Comparison of ENCODE assay signal across 8 cellular contexts in the genomic region with DNA sequence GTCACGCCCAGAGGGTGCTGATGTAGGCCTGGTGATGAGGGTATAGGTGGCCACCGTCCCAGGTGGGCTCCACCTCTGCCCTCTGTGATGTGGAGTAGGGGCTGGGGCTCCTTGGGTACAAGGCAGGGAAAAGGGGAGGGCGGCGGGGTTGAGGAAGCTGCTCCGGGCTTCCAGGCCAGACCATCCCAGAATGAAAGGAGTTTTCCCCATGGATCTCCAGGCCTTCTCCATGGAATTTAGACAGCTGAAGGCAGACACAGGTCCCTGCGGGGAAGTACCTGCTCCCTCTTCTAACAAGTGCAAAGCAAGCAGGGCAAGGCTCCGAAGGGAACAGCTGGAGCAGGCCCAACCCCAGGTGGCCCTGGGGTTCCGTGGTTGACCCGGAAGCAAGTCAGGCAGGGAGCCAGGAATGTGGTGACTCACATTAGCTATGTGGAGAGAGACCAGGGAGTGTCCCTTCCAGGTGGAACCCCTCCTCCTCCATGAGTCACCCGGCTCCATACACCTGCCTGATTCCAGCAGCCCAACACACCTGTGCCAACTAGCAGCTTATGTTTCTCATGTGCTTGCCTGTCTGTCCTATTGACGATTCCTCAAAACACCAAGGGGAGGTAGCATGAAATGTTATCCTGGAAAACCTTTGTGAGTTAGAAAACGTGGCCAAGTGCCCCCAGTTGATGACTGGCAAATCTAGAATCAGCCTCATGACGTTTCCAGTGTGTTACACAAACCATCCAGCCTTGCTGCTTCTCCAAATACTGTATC. TPM values are rescaled to one million over a fixed set of nuclear protein-coding genes. Genes with fewer than 3 reads are reported as not detected.
DNase-seq lines count a peak whose midpoint lies in the region; ATAC-seq and TF ChIP-seq lines count a peak whose summit lies in the region.

No MANE protein-coding gene starts in this region.

- DNase-seq in stimulated activated naive CD8-positive, alpha-beta T cell treated with anti-CD3 and anti-CD28 coated beads, Interleukin-15, Interleukin-2, amounts not matched to agents 100 U/mL and 50 U/mL, for 24 hours, result no peak
- DNase-seq in NCI-H748 treated with DMSO at 0.1 percent for 48 hours (lab: John Stamatoyannopoulos, UW), result peak; percentile 51
- peak; percentile 97 to 99 for DNase-seq in breast epithelium (ENCODE audit: low spot score in 2 of 2)
- peak; percentile 80 for DNase-seq in left kidney (ENCODE audit: low read depth, low spot score)
- DNase-seq in upper lobe of right lung, result peak; percentile 93
- no peak for DNase-seq in G401 (ENCODE audit: low spot score)

- H3K36me3 ChIP-seq in breast epithelium (no peaks in the 10 kb centered on the region), upper lobe of right lung (no peaks in the 10 kb centered on the region)

- no peak for ATAC-seq in stimulated activated naive CD8-positive, alpha-beta T cell treated with anti-CD3 and anti-CD28 coated beads, Interleukin-15, Interleukin-2, amounts not matched to agents 100 U/mL and 50 U/mL, for 24 hours
- ATAC-seq in upper lobe of right lung (peak; percentile 92), GM21526 (IDR thresholded peaks at IDR 0.05; ENCODE audit: low FRiP score, unreplicated experiment) (no peak)

- H3K36me3 Mint-ChIP-seq in stimulated activated naive CD8-positive, alpha-beta T cell treated with anti-CD3 and anti-CD28 coated beads, Interleukin-15, Interleukin-2, amounts not matched to agents 100 ng/mL and 50 ng/mL, for 24 hours (ENCODE audit: low read depth), result peaks cover 9% of the 10 kb centered on the region

- H3K4me3 ChIP-seq in breast epithelium, result peak overlapping the region in 1 of 3 donors; percentile 7
- H3K4me3 ChIP-seq in upper lobe of right lung, result no peak overlapping the region

- peaks cover 96% of the 10 kb centered on the region for H3K4me1 Mint-ChIP-seq in stimulated activated naive CD8-positive, alpha-beta T cell treated with anti-CD3 and anti-CD28 coated beads, Interleukin-15, Interleukin-2, amounts not matched to agents 100 ng/mL and 50 ng/mL, for 24 hours (ENCODE audit: low read depth)

- H3K27ac ChIP-seq in breast epithelium (peak overlapping the region; percentile 89 to 93), upper lobe of right lung (peak overlapping the region; percentile 73)

- intact Hi-C loops in breast epithelium (cut with DNase I; ENCODE audit: low total_unique reads), result loop anchor here (2.0 to 10.0 kb wide), 2 partner anchors 53 to 311 kb away; no protein-coding TSS in a partner anchor
- intact Hi-C loops in upper lobe of right lung (cut with DNase I), result no loop called here

- TF ChIP-seq POLR2A in breast epithelium (IDR thresholded peaks at IDR 0.05), result no peak

- no peaks in the 10 kb centered on the region for H3K27me3 Mint-ChIP-seq in stimulated activated naive CD8-positive, alpha-beta T cell treated with anti-CD3 and anti-CD28 coated beads, Interleukin-15, Interleukin-2, amounts not matched to agents 100 ng/mL and 50 ng/mL, for 24 hours

- H3K4me3 Mint-ChIP-seq in stimulated activated naive CD8-positive, alpha-beta T cell treated with anti-CD3 and anti-CD28 coated beads, Interleukin-15, Interleukin-2, amounts not matched to agents 100 ng/mL and 50 ng/mL, for 24 hours, result peak overlapping the region; percentile 68

- H3K27ac Mint-ChIP-seq in stimulated activated naive CD8-positive, alpha-beta T cell treated with anti-CD3 and anti-CD28 coated beads, Interleukin-15, Interleukin-2, amounts not matched to agents 100 ng/mL and 50 ng/mL, for 24 hours, result peak overlapping the region; percentile 95

- H3K4me1 ChIP-seq in breast epithelium (peaks cover 17 to 20% of the 10 kb centered on the region in 2 donors), upper lobe of right lung (peaks cover 44% of the 10 kb centered on the region)

- TF ChIP-seq CTCF in breast epithelium (IDR thresholded peaks at IDR 0.05), result no peak
- TF ChIP-seq CTCF in upper lobe of right lung (IDR thresholded peaks at IDR 0.05), result no peak

- in situ Hi-C loops in G401 (cut with HindIII; ENCODE audit: low sequenced_read_pairs), result no loop called here

- H3K9me3 ChIP-seq in breast epithelium, result no peaks in the 10 kb centered on the region
- H3K9me3 ChIP-seq in upper lobe of right lung, result no peaks in the 10 kb centered on the region

- no peaks in the 10 kb centered on the region for H3K9me3 Mint-ChIP-seq in stimulated activated naive CD8-positive, alpha-beta T cell treated with anti-CD3 and anti-CD28 coated beads, Interleukin-15, Interleukin-2, amounts not matched to agents 100 ng/mL and 50 ng/mL, for 24 hours

- no peaks in the 10 kb centered on the region for H3K27me3 ChIP-seq in breast epithelium
- no peaks in the 10 kb centered on the region for H3K27me3 ChIP-seq in upper lobe of right lung

RNA-seq across cellular contexts. Expression of gene SNX9, which starts 59.7 kb away (rescaled TPM):
- total RNA-seq in breast epithelium, result 10 to 100 TPM; 61.6 to 83.2 (median 75.7) TPM
- 25.0 TPM for total RNA-seq in upper lobe of right lung
- total RNA-seq in G401 (2014; rRNA removed; shearing (Covaris generic)), result 13.2 and 20.5 TPM in 2 replicates

Comparison
In these comparisons a context has a peak if more than half of its experiments do, and no peak if none do; other contexts are left out.
1. DNase-seq: peak in NCI-H748 treated with DMSO at 0.1 percent for 48 hours (single experiment), breast epithelium (2 of 2), left kidney (single experiment) and upper lobe of right lung (single experiment); none in stimulated activated naive CD8-positive, alpha-beta T cell treated with anti-CD3 and anti-CD28 coated beads, Interleukin-15, Interleukin-2, amounts not matched to agents 100 U/mL and 50 U/mL, for 24 hours (single experiment) and G401 (single experiment).